In genomic region chr17:51154176-51154575, GRCh38 we compare ENCODE assay signal across 1 cellular context.
TF ChIP-seq lines count a peak whose summit lies in the region.

No MANE protein-coding gene starts in this region.

TF ChIP-seq in endothelial cell of umbilical vein, 7 proteins besides CTCF, POLR2A, EP300 and RAD21 (continued from another document):
- no peak for TF ChIP-seq FOS (IDR thresholded peaks at IDR 0.05; ENCODE audit: borderline replicate concordance, insufficient read depth, low read length)
TF ChIP-seq in endothelial cell of umbilical vein: peak in this region for 0.
